Comparison of ENCODE assay signal across 1 cellular context in genomic region chr11:34997872-34998548, GRCh38.
TF ChIP-seq lines count a peak whose summit lies in the region.

No MANE protein-coding gene starts in this region.

TF ChIP-seq in GM12878, 131 proteins besides CTCF, POLR2A, EP300 and RAD21 (continued from another document):
- TF ChIP-seq PRDM15 (CRISPR knock-in tag; IDR thresholded peaks at IDR 0.05) (no peak), WRNIP1 (IDR thresholded peaks at IDR 0.05; ENCODE audit: borderline replicate concordance, low read depth, low read length) (no peak), GABPA (IDR thresholded peaks at IDR 0.05; ENCODE audit: low read depth) (no peak), ZBTB33 (IDR thresholded peaks at IDR 0.05) (no peak), RUNX3 (IDR thresholded peaks at IDR 0.05; ENCODE audit: low read length) (peak; percentile 14; the same call in 1 of the 2 replicates), BRCA1 (IDR thresholded peaks at IDR 0.05; ENCODE audit: low read depth, low read length) (no peak), FOXM1 (IDR thresholded peaks at IDR 0.05; ENCODE audit: low read depth, low read length) (no peak), NRF1 (conservative IDR thresholded peaks at IDR 0.05; ENCODE audit: low read depth, low read length) (no peak), IRF4 (IDR thresholded peaks at IDR 0.05; ENCODE audit: low read depth, low read length) (no peak), HDAC6 (IDR thresholded peaks at IDR 0.05; ENCODE audit: unreplicated experiment) (no peak), BMI1 (IDR thresholded peaks at IDR 0.05; ENCODE audit: borderline replicate concordance) (no peak), RBBP5 (conservative IDR thresholded peaks at IDR 0.05) (no peak), PML (IDR thresholded peaks at IDR 0.05; ENCODE audit: low read length) (no peak), ELK1 (IDR thresholded peaks at IDR 0.05; ENCODE audit: low read depth, low read length) (no peak), MEF2A (IDR thresholded peaks at IDR 0.05; ENCODE audit: insufficient read depth, low read depth, low read length) (peak; percentile 27; the same call in 1 of the 2 replicates), KDM1A (IDR thresholded peaks at IDR 0.05; ENCODE audit: borderline replicate concordance) (no peak), GATAD2B (conservative IDR thresholded peaks at IDR 0.05; ENCODE audit: low read depth) (no peak), CREM (IDR thresholded peaks at IDR 0.05; ENCODE audit: low read depth) (no peak), NR2C2 (IDR thresholded peaks at IDR 0.05; ENCODE audit: borderline replicate concordance, control insufficient read depth, insufficient read length, low read depth) (no peak), SMC3 (IDR thresholded peaks at IDR 0.05; ENCODE audit: borderline replicate concordance, low read length) (peak; percentile 71; the same call in 1 of the 2 replicates), CBFB (IDR thresholded peaks at IDR 0.05; ENCODE audit: low read depth) (no peak), ASH2L (IDR thresholded peaks at IDR 0.05; ENCODE audit: borderline replicate concordance, low read depth) (no peak), ATF2 (IDR thresholded peaks at IDR 0.05; ENCODE audit: low read length) (peak; percentile 33; the same call in 1 of the 2 replicates), E2F4 (IDR thresholded peaks at IDR 0.05; ENCODE audit: low read depth, low read length) (no peak), EZH2 (IDR thresholded peaks at IDR 0.05; ENCODE audit: borderline replicate concordance, control insufficient read depth, low read depth, low read length) (no peak), KLF5 (IDR thresholded peaks at IDR 0.05; ENCODE audit: partially characterized antibody) (no peak), TCF12 (IDR thresholded peaks at IDR 0.05; ENCODE audit: low read depth, low read length) (no peak), TCF3 (IDR thresholded peaks at IDR 0.05; ENCODE audit: borderline replicate concordance, insufficient read depth, low read depth, low read length) (no peak), SKIL (IDR thresholded peaks at IDR 0.05; ENCODE audit: low read depth, poor library complexity, severe bottlenecking) (peak; percentile 44), ATF3 (IDR thresholded peaks at IDR 0.05; ENCODE audit: borderline replicate concordance, extremely low read depth, low read depth, low read length) (no peak), ESRRA (IDR thresholded peaks at IDR 0.05; ENCODE audit: low read length) (no peak), JUNB (IDR thresholded peaks at IDR 0.05) (no peak), SPI1 (IDR thresholded peaks at IDR 0.05; ENCODE audit: borderline replicate concordance, insufficient read depth, low read depth, low read length) (no peak), CBX5 (IDR thresholded peaks at IDR 0.05; ENCODE audit: low read depth) (no peak), E2F8 (IDR thresholded peaks at IDR 0.05; ENCODE audit: low read depth, partially characterized antibody) (no peak), MAX (IDR thresholded peaks at IDR 0.05; ENCODE audit: low read depth, low read length) (no peak), ZSCAN29 (IDR thresholded peaks at IDR 0.05) (no peak), SMARCA5 (IDR thresholded peaks at IDR 0.05) (no peak), EED (IDR thresholded peaks at IDR 0.05; ENCODE audit: low read depth) (no peak), ZNF207 (IDR thresholded peaks at IDR 0.05; ENCODE audit: borderline replicate concordance) (no peak), TARDBP (IDR thresholded peaks at IDR 0.05; ENCODE audit: borderline replicate concordance) (no peak), SUZ12 (IDR thresholded peaks at IDR 0.05; ENCODE audit: unreplicated experiment) (no peak), NR2C1 (IDR thresholded peaks at IDR 0.05) (no peak), PAX5 (IDR thresholded peaks at IDR 0.05; ENCODE audit: borderline replicate concordance, low read depth, low read length) (no peak)
